30 cellular contexts compared by ENCODE assay signal in the genomic region with DNA sequence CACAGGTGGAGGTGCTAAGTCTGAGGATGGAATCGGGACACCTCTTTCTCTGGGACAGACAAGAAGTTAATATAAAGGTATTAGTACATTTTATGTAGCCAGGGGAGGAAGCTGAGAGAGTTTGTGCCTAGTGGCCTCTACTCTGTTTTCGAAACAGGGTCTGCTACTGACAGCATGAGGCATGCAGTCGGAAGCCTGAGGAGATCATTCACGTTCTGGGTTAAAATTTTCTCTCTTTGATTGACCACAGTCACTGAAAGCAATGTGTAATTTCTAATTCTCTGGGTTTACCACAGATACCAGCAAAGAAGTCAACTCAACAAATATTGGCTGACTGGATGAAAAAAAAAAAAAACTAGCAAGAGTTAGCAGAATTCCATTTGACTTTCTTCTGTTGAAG. TPM values are rescaled to one million over a fixed set of nuclear protein-coding genes. Genes with fewer than 3 reads are reported as not detected.
A peak's percentile ranks its signal among the peaks of the same experiment; 100 is the strongest.
DNase-seq lines count a peak whose midpoint lies in the region; ATAC-seq, FAIRE-seq and TF ChIP-seq lines count a peak whose summit lies in the region.
"Had no signal": no experiment of that assay in that cellular context is flagged by ENCODE, and none has a peak within 500 bp of the region (broad histone marks: within the 10 kb centered on the region; RNA-seq: fewer than 3 reads in every experiment).

No MANE protein-coding gene starts in this region.

- peaks cover 41% of the 10 kb centered on the region for H3K36me3 Mint-ChIP-seq in activated CD4-positive, alpha-beta memory T cell treated with anti-CD3 and anti-CD28 coated beads for 36 hours
- H3K36me3 Mint-ChIP-seq in activated CD4-positive, alpha-beta memory T cell treated with anti-CD3 and anti-CD28 coated beads, Interleukin-2, amount 10 ng/mL, durations not matched to agents 7 days and 5 days (ENCODE audit: low read depth), result peaks cover 57% of the 10 kb centered on the region

- TF ChIP-seq RAD21 in GM12878 (IDR thresholded peaks at IDR 0.05; ENCODE audit: insufficient read depth, low read depth, low read length), result no peak

- POLR2A ChIA-PET in activated CD4-positive, alpha-beta memory T cell treated with anti-CD3 and anti-CD28 coated beads for 36 hours (lab: Charles Lee), result no interaction called here
- POLR2A ChIA-PET in activated CD4-positive, alpha-beta memory T cell treated with anti-CD3 and anti-CD28 coated beads, Interleukin-2, amount 10 ng/mL, durations not matched to agents 7 days and 5 days (lab: Charles Lee), result interaction anchor here (1.2 kb wide), 1 partner anchor 269 kb away, joined by 3 read pairs; no protein-coding TSS in a partner anchor
- POLR2A ChIA-PET in GM12878 (lab: Charles Lee), result no interaction called here

- CTCF ChIA-PET in activated CD4-positive, alpha-beta memory T cell treated with anti-CD3 and anti-CD28 coated beads for 36 hours (lab: Charles Lee), result no interaction called here
- CTCF ChIA-PET in activated CD4-positive, alpha-beta memory T cell treated with anti-CD3 and anti-CD28 coated beads, Interleukin-2, amount 10 ng/mL, durations not matched to agents 7 days and 5 days (lab: Charles Lee), result no interaction called here
- CTCF ChIA-PET in GM12878 (lab: Yijun Ruan, JAX), result interaction anchor here (0.6 to 0.7 kb wide), 2 partner anchors 61 to 138 kb away, joined by 3 to 4 read pairs; no protein-coding TSS in a partner anchor

- peak overlapping the region; percentile 35; the same call in 1 of the 2 replicates for H3K4me2 ChIP-seq in KMS-11
- H3K4me2 ChIP-seq in GM12878 (ENCODE audit: control insufficient read depth, insufficient read depth), result no peak overlapping the region
- H3K4me2 ChIP-seq: SK-N-SH had no signal

- SMC1A ChIA-PET in GM12878 (lab: Charles Lee; ENCODE audit: uncharacterized antibody, unreplicated experiment), result no interaction called here

- no peak for TF ChIP-seq POLR2A in GM12878 (IDR thresholded peaks at IDR 0.05; ENCODE audit: low read depth, low read length)

- no TSS peak for BruUV-seq in GM12878 (replicated peaks; lab: Mats Ljungman, UMichigan)

- H4K20me1 ChIP-seq in KMS-11 (ENCODE audit: insufficient read depth) (peaks cover 8% of the 10 kb centered on the region; the same call in 1 of the 2 replicates), GM12878 (ENCODE audit: control insufficient read depth, insufficient read depth) (no peaks in the 10 kb centered on the region)

- no peak overlapping the region for H2AFZ ChIP-seq in KMS-11 (ENCODE audit: low read depth)
- no peak overlapping the region for H2AFZ ChIP-seq in GM12878 (ENCODE audit: control insufficient read depth, low read depth, low read length)

- H3K27me3 Mint-ChIP-seq in activated CD4-positive, alpha-beta memory T cell treated with anti-CD3 and anti-CD28 coated beads for 36 hours, result no peaks in the 10 kb centered on the region
- no peaks in the 10 kb centered on the region for H3K27me3 Mint-ChIP-seq in activated CD4-positive, alpha-beta memory T cell treated with anti-CD3 and anti-CD28 coated beads, Interleukin-2, amount 10 ng/mL, durations not matched to agents 7 days and 5 days
- H3K27me3 Mint-ChIP-seq: activated T-cell treated with anti-CD3 and anti-CD28 coated beads, Interleukin-2, amount 50 U/mL, for 24 hours had no signal

- no peaks in the 10 kb centered on the region for H3K9me3 ChIP-seq in GM12878 (replicated peaks; ENCODE audit: control insufficient read depth, insufficient read depth, low read length)
- H3K9me3 ChIP-seq: heart left ventricle, prostate gland, sigmoid colon, SK-N-SH had no signal

- H3K79me2 ChIP-seq in KMS-11 (ENCODE audit: insufficient read depth, low read depth) (peaks cover 20% of the 10 kb centered on the region; the same call in 1 of the 2 replicates), GM12878 (ENCODE audit: control insufficient read depth, insufficient read depth, low read length) (peaks cover 25% of the 10 kb centered on the region)

- no peak for FAIRE-seq in GM12878 (lab: Jason Lieb, UNC)
- FAIRE-seq: G401.6, keratinocyte, TTC549 had no signal

- TF ChIP-seq CTCF in KMS-11 (conservative IDR thresholded peaks at IDR 0.05; ENCODE audit: low read depth, low read length), result no peak
- TF ChIP-seq CTCF in GM12878 (IDR thresholded peaks at IDR 0.05 in 2 of 3, conservative IDR thresholded peaks at IDR 0.05 in 1 of 3; ENCODE audit: control insufficient read depth in 2 of 3, extremely low read depth in 1 of 3, insufficient read depth in 1 of 3, low read depth in 3 of 3, low read length in 3 of 3), result no peak

- H3K27ac ChIP-seq in KMS-11 (peak overlapping the region; percentile 8; the same call in 1 of the 2 replicates), GM12878 (ENCODE audit: control insufficient read depth, insufficient read depth) (no peak overlapping the region)
- H3K27ac ChIP-seq: cardiac muscle cell, heart left ventricle, prostate gland, sigmoid colon had no signal

- no peak overlapping the region for H3K4me3 Mint-ChIP-seq in activated CD4-positive, alpha-beta memory T cell treated with anti-CD3 and anti-CD28 coated beads for 36 hours
- no peak overlapping the region for H3K4me3 Mint-ChIP-seq in activated CD4-positive, alpha-beta memory T cell treated with anti-CD3 and anti-CD28 coated beads, Interleukin-2, amount 10 ng/mL, durations not matched to agents 7 days and 5 days
- H3K4me3 Mint-ChIP-seq: activated T-cell treated with anti-CD3 and anti-CD28 coated beads, Interleukin-2, amount 50 U/mL, for 24 hours; mesothelial cell of epicardium had no signal

- 73% methylated on average over 4 of the region's 4 CpGs for WGBS in GM12878 (ENCODE audit: insufficient coverage, insufficient replicate concordance, low lambda C conversion rate, missing lambda C conversion rate)

- H3K27ac Mint-ChIP-seq in activated CD4-positive, alpha-beta memory T cell treated with anti-CD3 and anti-CD28 coated beads for 36 hours, result no peak overlapping the region
- H3K27ac Mint-ChIP-seq in activated CD4-positive, alpha-beta memory T cell treated with anti-CD3 and anti-CD28 coated beads, Interleukin-2, amount 10 ng/mL, durations not matched to agents 7 days and 5 days, result no peak overlapping the region
- H3K27ac Mint-ChIP-seq: activated T-cell treated with anti-CD3 and anti-CD28 coated beads, Interleukin-2, amount 50 U/mL, for 24 hours; mesothelial cell of epicardium had no signal

- H3K36me3 ChIP-seq in KMS-11 (ENCODE audit: insufficient read depth) (peaks cover 4% of the 10 kb centered on the region; the same call in 1 of the 2 replicates), GM12878 (ENCODE audit: control insufficient read depth in 2 of 2, insufficient read depth in 2 of 2, low read length in 1 of 2) (peaks cover 0 to 21% of the 10 kb centered on the region in 2 experiments)
- H3K36me3 ChIP-seq: prostate gland had no signal

- H3K9me3 Mint-ChIP-seq in activated CD4-positive, alpha-beta memory T cell treated with anti-CD3 and anti-CD28 coated beads for 36 hours, result no peaks in the 10 kb centered on the region
- no peaks in the 10 kb centered on the region for H3K9me3 Mint-ChIP-seq in activated CD4-positive, alpha-beta memory T cell treated with anti-CD3 and anti-CD28 coated beads, Interleukin-2, amount 10 ng/mL, durations not matched to agents 7 days and 5 days
- H3K9me3 Mint-ChIP-seq: activated T-cell treated with anti-CD3 and anti-CD28 coated beads, Interleukin-2, amount 50 U/mL, for 24 hours; mesothelial cell of epicardium had no signal

- ATAC-seq in GM12878, result peak; percentile 27; the same call in 2 of the 3 replicates
- ATAC-seq: esophagus mucosa, heart left ventricle had no signal

- TF ChIP-seq EP300 in GM12878 (IDR thresholded peaks at IDR 0.05; ENCODE audit: borderline replicate concordance in 1 of 2, control insufficient read depth in 1 of 2, low read depth in 2 of 2, low read length in 2 of 2), result no peak

- H3K4me1 Mint-ChIP-seq in activated CD4-positive, alpha-beta memory T cell treated with anti-CD3 and anti-CD28 coated beads for 36 hours (ENCODE audit: low read depth), result peaks cover 53% of the 10 kb centered on the region
- H3K4me1 Mint-ChIP-seq in activated CD4-positive, alpha-beta memory T cell treated with anti-CD3 and anti-CD28 coated beads, Interleukin-2, amount 10 ng/mL, durations not matched to agents 7 days and 5 days, result peaks cover 36% of the 10 kb centered on the region

- H3K27me3 ChIP-seq in KMS-11 (ENCODE audit: insufficient read depth, low read depth) (no peaks in the 10 kb centered on the region), GM12878 (replicated peaks in 1 of 2; ENCODE audit: control insufficient read depth in 2 of 2, insufficient read depth in 2 of 2, low read length in 1 of 2) (no peaks in the 10 kb centered on the region)
- H3K27me3 ChIP-seq: cardiac muscle cell, heart left ventricle, sigmoid colon had no signal

- peaks cover 33% of the 10 kb centered on the region for H3K4me1 ChIP-seq in KMS-11 (ENCODE audit: low read depth, poor library complexity, severe bottlenecking)
- H3K4me1 ChIP-seq in GM12878 (ENCODE audit: control insufficient read depth, insufficient read depth, low read length), result peaks cover 5% of the 10 kb centered on the region; the same call in 1 of the 2 replicates
- H3K4me1 ChIP-seq: prostate gland had no signal

- intact Hi-C loops in activated CD4-positive, alpha-beta memory T cell treated with anti-CD3 and anti-CD28 coated beads for 36 hours (cut with micrococcal nuclease), result no loop called here
- intact Hi-C loops in GM12878 (cut with micrococcal nuclease; ENCODE audit: unreplicated experiment) (no loop called here), head of caudate nucleus (cut with DNase I) (no loop called here)

- in situ Hi-C loops in GM12878 (cut with MboI), result no loop called here

- RAD21 ChIA-PET in GM12878 (lab: Charles Lee; ENCODE audit: unreplicated experiment), result no interaction called here

- H3K9ac ChIP-seq in KMS-11 (no peak overlapping the region), GM12878 (ENCODE audit: control insufficient read depth, insufficient read depth, low read length) (no peak overlapping the region)
- H3K9ac ChIP-seq: SK-N-SH had no signal

- peak; percentile 22 for DNase-seq in activated CD4-positive, alpha-beta memory T cell treated with anti-CD3 and anti-CD28 coated beads for 36 hours
- no peak for DNase-seq in activated CD4-positive, alpha-beta memory T cell treated with anti-CD3 and anti-CD28 coated beads, Interleukin-2, amount 10 ng/mL, durations not matched to agents 7 days and 5 days
- DNase-seq in GM12878 (ENCODE audit: low read depth, low spot score), result no peak
- DNase-seq in renal cortical epithelial cell (ENCODE audit: low read depth), result peak; percentile 44
- DNase-seq in head of caudate nucleus, result no peak
- no peak for DNase-seq in NCI-H748 treated with DMSO at 0.1 percent for 48 hours (lab: John Stamatoyannopoulos, UW)
- DNase-seq in hypothalamus (lab: John Stamatoyannopoulos, UW), result no peak
- DNase-seq: 8988T; activated T-cell treated with anti-CD3 and anti-CD28 coated beads, Interleukin-2, amount 50 U/mL, for 24 hours; C1 segment of cervical spinal cord; DMS79; HCEC 1CT; heart left ventricle; MM.1S; NCI-H1105 treated with DMSO at 0.1 percent for 48 hours; NCI-H2029; NCI-H524; NK-92 treated with Interleukin-12 subunit alpha and Interleukin-12 subunit beta, amount 100 ng/mL, for 24 hours; sigmoid colon; SK-N-SH; stimulated activated CD4-positive, alpha-beta T cell treated with anti-CD3 and anti-CD28 coated beads, Interleukin-12 subunit alpha, Interleukin-12 subunit beta, amount 100 ng/mL, for 4 hours; stimulated activated CD4-positive, alpha-beta T cell treated with anti-CD3 and anti-CD28 coated beads, Interleukin-4, amount 100 ng/mL, for 1 hour had no signal

- H3K4me3 ChIP-seq in KMS-11 (IDR thresholded peaks at IDR 0.05; ENCODE audit: insufficient read depth, low read depth, low read length), result no peak overlapping the region
- H3K4me3 ChIP-seq in GM12878, result no peak overlapping the region
- H3K4me3 ChIP-seq: cardiac muscle cell, heart left ventricle, prostate gland, sigmoid colon had no signal

RNA-seq across cellular contexts. Expression of gene KCTD7, which starts 53.3 kb away (rescaled TPM):
- 1 to 10 TPM; 7.4 to 8.2 TPM for total RNA-seq in activated CD4-positive, alpha-beta memory T cell treated with anti-CD3 and anti-CD28 coated beads for 36 hours
- 10 to 100 TPM; 31.9 to 33.8 TPM for total RNA-seq in activated CD4-positive, alpha-beta memory T cell treated with anti-CD3 and anti-CD28 coated beads, Interleukin-2, amount 10 ng/mL, durations not matched to agents 7 days and 5 days
- 50.6 and 62.4 TPM in 2 replicates for total RNA-seq in GM12878 (2013; cell fraction: nucleolus; rRNA removed)
- total RNA-seq in GM12878 (2014; rRNA removed) (7.7 and 10.2 TPM in 2 replicates), GM12878 (2014; rRNA removed; fragmentation: Illumina TruSeq; extraction: Trizol) (8.4 and 8.5 TPM in 2 replicates), GM12878 (2021) (9.7 and 11.1 TPM in 2 replicates), renal cortical epithelial cell (4.0 and 8.4 TPM in 2 replicates)
- 5.5 TPM for polyA plus RNA-seq in GM12878 (2011; ENCODE audit: low read depth)
- polyA plus RNA-seq in GM12878 (2011; rRNA removed) (17.9 and 18.0 TPM in 2 replicates), GM12878 (2014; fragmentation: Illumina TruSeq; extraction: Trizol) (11.0 TPM in 2 replicates), GM12878 (2014; fragmentation: Nextera tagmentation; extraction: Ambion mirVana) (1 to 10 TPM; 1.6 TPM), GM12878 (2014; rRNA removed) (17.6 and 17.7 TPM in 2 replicates), GM12878 (2016; fragmentation: Nextera tagmentation; extraction: Ambion mirVana) (1 to 10 TPM; 5.6 TPM)
- 19.5 and 21.1 TPM in 2 replicates for polyA plus RNA-seq in GM12878 (2011; cell fraction: cytosol; rRNA removed)
- polyA plus RNA-seq in GM12878 (2011; cell fraction: nucleus; rRNA removed), result 50.5 and 51.7 TPM in 2 replicates
- 7.9 and 10.8 TPM in 2 replicates for polyA plus RNA-seq in GM12878 (2012)
- 11.1 and 18.1 TPM in 2 replicates for polyA minus RNA-seq in GM12878 (2011; rRNA and poly(A)+ RNA removed)
- 2.5 and 3.6 TPM in 2 replicates for polyA minus RNA-seq in GM12878 (2011; cell fraction: cytosol; rRNA and poly(A)+ RNA removed)
- polyA minus RNA-seq in GM12878 (2011; cell fraction: nucleus; rRNA and poly(A)+ RNA removed), result 10.9 and 12.2 TPM in 2 replicates

Comparison
In these comparisons a context has a peak if more than half of its experiments do, and no peak if none do; other contexts are left out.
1. DNase-seq: peak in activated CD4-positive, alpha-beta memory T cell treated with anti-CD3 and anti-CD28 coated beads for 36 hours (single experiment) and renal cortical epithelial cell (single experiment); none in activated CD4-positive, alpha-beta memory T cell treated with anti-CD3 and anti-CD28 coated beads, Interleukin-2, amount 10 ng/mL, durations not matched to agents 7 days and 5 days (single experiment), GM12878 (single experiment), head of caudate nucleus (0 of 42), NCI-H748 treated with DMSO at 0.1 percent for 48 hours (single experiment) and hypothalamus (0 of 51).